1 cellular context compared by ENCODE assay signal in the genomic region with DNA sequence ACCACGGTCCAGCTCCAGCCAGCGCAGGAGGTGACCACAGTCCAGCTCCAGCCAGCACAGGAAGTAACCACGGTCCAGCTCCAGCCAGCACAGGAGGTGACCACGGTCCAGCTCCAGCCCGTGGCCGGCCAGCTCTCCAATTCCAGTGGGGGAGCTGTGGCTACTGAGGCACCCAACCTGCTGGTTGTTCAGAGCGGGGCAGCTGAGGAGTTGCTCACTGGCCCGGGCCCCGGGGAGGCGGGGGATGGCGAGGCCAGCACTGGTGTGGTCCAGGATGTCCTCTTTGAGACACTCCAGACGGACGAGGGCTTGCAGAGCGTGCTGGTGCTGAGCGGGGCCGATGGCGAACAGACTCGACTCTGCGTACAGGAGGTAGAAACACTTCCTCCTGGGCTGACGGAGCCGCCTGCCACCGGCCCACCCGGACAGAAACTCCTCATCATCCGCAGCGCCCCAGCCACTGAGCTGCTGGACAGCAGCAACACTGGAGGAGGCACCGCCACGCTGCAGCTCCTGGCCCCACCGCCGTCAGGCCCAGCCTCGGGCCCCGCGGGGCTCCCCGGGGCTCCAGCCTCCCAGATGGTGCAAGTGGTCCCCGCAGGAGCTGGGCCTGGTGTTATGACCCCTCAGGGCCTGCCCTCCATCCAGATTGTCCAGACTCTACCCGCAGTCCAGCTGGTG.
TF ChIP-seq lines count a peak whose summit lies in the region.

No MANE protein-coding gene starts in this region.

TF ChIP-seq in H1, 55 proteins besides CTCF, POLR2A, EP300 and RAD21:
- no peak for TF ChIP-seq CHD2 (IDR thresholded peaks at IDR 0.05; ENCODE audit: low read length)
- TF ChIP-seq CREB1 (IDR thresholded peaks at IDR 0.05) = no peak
- TF ChIP-seq, protein P1, sequence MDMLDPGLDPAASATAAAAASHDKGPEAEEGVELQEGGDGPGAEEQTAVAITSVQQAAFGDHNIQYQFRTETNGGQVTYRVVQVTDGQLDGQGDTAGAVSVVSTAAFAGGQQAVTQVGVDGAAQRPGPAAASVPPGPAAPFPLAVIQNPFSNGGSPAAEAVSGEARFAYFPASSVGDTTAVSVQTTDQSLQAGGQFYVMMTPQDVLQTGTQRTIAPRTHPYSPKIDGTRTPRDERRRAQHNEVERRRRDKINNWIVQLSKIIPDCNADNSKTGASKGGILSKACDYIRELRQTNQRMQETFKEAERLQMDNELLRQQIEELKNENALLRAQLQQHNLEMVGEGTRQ (IDR thresholded peaks at IDR 0.05; ENCODE audit: low read length) = no peak
- no peak for TF ChIP-seq SP4 (IDR thresholded peaks at IDR 0.05; ENCODE audit: low read length)
- TF ChIP-seq EGR1 (IDR thresholded peaks at IDR 0.05; ENCODE audit: borderline replicate concordance, low read depth, low read length) = no peak
- no peak for TF ChIP-seq PHF8 (conservative IDR thresholded peaks at IDR 0.05; ENCODE audit: low read depth, low read length)
- TF ChIP-seq SP2 (IDR thresholded peaks at IDR 0.05; ENCODE audit: low read length) = no peak
- no peak for TF ChIP-seq RNF2 (IDR thresholded peaks at IDR 0.05; ENCODE audit: borderline replicate concordance, low read depth, low read length, missing control alignments, poor library complexity, severe bottlenecking)
- no peak for TF ChIP-seq TCF12 (IDR thresholded peaks at IDR 0.05; ENCODE audit: low read depth, low read length)
- no peak for TF ChIP-seq CBX8 (IDR thresholded peaks at IDR 0.05; ENCODE audit: borderline replicate concordance, low read depth, low read length)
- TF ChIP-seq, protein P2, sequence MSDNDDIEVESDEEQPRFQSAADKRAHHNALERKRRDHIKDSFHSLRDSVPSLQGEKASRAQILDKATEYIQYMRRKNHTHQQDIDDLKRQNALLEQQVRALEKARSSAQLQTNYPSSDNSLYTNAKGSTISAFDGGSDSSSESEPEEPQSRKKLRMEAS (IDR thresholded peaks at IDR 0.05) = no peak
- TF ChIP-seq BACH1 (IDR thresholded peaks at IDR 0.05; ENCODE audit: low read length) = no peak
- TF ChIP-seq YY1 (IDR thresholded peaks at IDR 0.05; ENCODE audit: low read depth, low read length) = no peak
- TF ChIP-seq, protein P3, sequence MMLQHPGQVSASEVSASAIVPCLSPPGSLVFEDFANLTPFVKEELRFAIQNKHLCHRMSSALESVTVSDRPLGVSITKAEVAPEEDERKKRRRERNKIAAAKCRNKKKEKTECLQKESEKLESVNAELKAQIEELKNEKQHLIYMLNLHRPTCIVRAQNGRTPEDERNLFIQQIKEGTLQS (IDR thresholded peaks at IDR 0.05; ENCODE audit: insufficient read depth, low read depth, low read length) = no peak
- TF ChIP-seq CTBP2 (IDR thresholded peaks at IDR 0.05; ENCODE audit: borderline replicate concordance, insufficient read depth, insufficient read length, low read length) = no peak
- no peak for TF ChIP-seq ASH2L (IDR thresholded peaks at IDR 0.05; ENCODE audit: low read length)
- TF ChIP-seq CEBPB (IDR thresholded peaks at IDR 0.05; ENCODE audit: low read depth, low read length) = no peak
- TF ChIP-seq HDAC6 (IDR thresholded peaks at IDR 0.05; ENCODE audit: low read depth, low read length) = no peak
- TF ChIP-seq NRF1 (IDR thresholded peaks at IDR 0.05; ENCODE audit: low read depth, low read length) = no peak
